ENCODE assay signal across 15 cellular contexts in genomic region chr16:52496051-52496876, GRCh38. TPM values are rescaled to one million over a fixed set of nuclear protein-coding genes. Genes with fewer than 3 reads are reported as not detected.
DNase-seq lines count a peak whose midpoint lies in the region; ATAC-seq and TF ChIP-seq lines count a peak whose summit lies in the region.
"Had no signal": no experiment of that assay in that cellular context is flagged by ENCODE, and none has a peak within 500 bp of the region (broad histone marks: within the 10 kb centered on the region; RNA-seq: fewer than 3 reads in every experiment).

No MANE protein-coding gene starts in this region.

- H3K4me1 Mint-ChIP-seq in Caco-2 (ENCODE audit: low read depth, unreplicated experiment), result peaks cover 32% of the 10 kb centered on the region

- POLR2A ChIA-PET in Caco-2 (lab: Charles Lee), result no interaction called here

- H3K27ac Mint-ChIP-seq in Caco-2 (ENCODE audit: unreplicated experiment), result peak overlapping the region; percentile 45

- CTCF ChIA-PET in Caco-2 (lab: Charles Lee), result no interaction called here

- 33 to 42% methylated on average over 6 of the region's 6 CpGs for WGBS in tibial nerve, 2 donors

- no peaks in the 10 kb centered on the region for H3K27me3 ChIP-seq in Caco-2 (replicated peaks; ENCODE audit: control insufficient read depth, insufficient read depth, low read length)
- H3K27me3 ChIP-seq in SJCRH30, result no peaks in the 10 kb centered on the region
- H3K27me3 ChIP-seq in tibial nerve, result no peaks in the 10 kb centered on the region

- ATAC-seq in HG03378 (IDR thresholded peaks at IDR 0.05; ENCODE audit: unreplicated experiment), result no peak
- ATAC-seq: GM12878, K562 had no signal

- no peak for DNase-seq in Caco-2
- peak; percentile 92 for DNase-seq in NCI-H1105 treated with DMSO at 0.1 percent for 48 hours (lab: John Stamatoyannopoulos, UW)
- peak in 1 of 2 experiments; percentile 47 for DNase-seq in SJCRH30
- DNase-seq in medulla oblongata (ENCODE audit: extremely low spot score), result peak; percentile 41
- no peak for DNase-seq in stimulated activated CD4-positive, alpha-beta T cell treated with anti-CD3 and anti-CD28 coated beads, Interleukin-1b, Interleukin-23, amount 100 ng/mL, for 48 hours
- DNase-seq in tibial nerve (ENCODE audit: low spot score in 2 of 2), result no peak
- DNase-seq in central memory CD4-positive, alpha-beta T cell, result no peak
- DNase-seq: activated gamma-delta T cell, GM23248, islet precursor cell had no signal

- no peak overlapping the region for H3K4me3 Mint-ChIP-seq in Caco-2 (ENCODE audit: unreplicated experiment)

- TF ChIP-seq EP300 in tibial nerve (IDR thresholded peaks at IDR 0.05), result no peak

- H3K4me3 ChIP-seq in Caco-2 (ENCODE audit: low read depth, low read length) (no peak overlapping the region), SJCRH30 (no peak overlapping the region), tibial nerve (no peak overlapping the region)
- H3K4me3 ChIP-seq: GM12878, GM23248, K562, prostate gland had no signal

- H3K27ac ChIP-seq in SJCRH30 (peak overlapping the region; percentile 71), tibial nerve (no peak overlapping the region)
- H3K27ac ChIP-seq: GM23248, prostate gland had no signal

- intact Hi-C loops in Caco-2 (cut with micrococcal nuclease; ENCODE audit: unreplicated experiment), result no loop called here

- no peaks in the 10 kb centered on the region for H3K9me3 ChIP-seq in Caco-2
- no peaks in the 10 kb centered on the region for H3K9me3 ChIP-seq in SJCRH30 (replicated peaks)
- no peaks in the 10 kb centered on the region for H3K9me3 ChIP-seq in tibial nerve
- H3K9me3 ChIP-seq: prostate gland had no signal

- H3K27me3 Mint-ChIP-seq in Caco-2 (ENCODE audit: insufficient read depth, unreplicated experiment), result no peaks in the 10 kb centered on the region

- peaks cover 24% of the 10 kb centered on the region for H3K4me1 ChIP-seq in Caco-2
- H3K4me1 ChIP-seq in SJCRH30, result peaks cover 51% of the 10 kb centered on the region
- H3K4me1 ChIP-seq in tibial nerve, result peaks cover 0 to 13% (median 0%) of the 10 kb centered on the region in 4 donors

- H3K36me3 ChIP-seq in Caco-2 (ENCODE audit: control insufficient read depth, insufficient read depth, low read length), result 0 out of 2 replicates have a peak, but pooled peaks cover 2% of the 10 kb centered on the region
- no peaks in the 10 kb centered on the region for H3K36me3 ChIP-seq in SJCRH30
- no peaks in the 10 kb centered on the region for H3K36me3 ChIP-seq in tibial nerve
- H3K36me3 ChIP-seq: prostate gland had no signal

- TF ChIP-seq CTCF in Caco-2 (IDR thresholded peaks at IDR 0.05; ENCODE audit: insufficient read depth in 1 of 2, low read depth in 1 of 2, low read length in 1 of 2, severe bottlenecking in 1 of 2, unreplicated experiment in 1 of 2) (no peak), tibial nerve (IDR thresholded peaks at IDR 0.05) (no peak)

- no peak for TF ChIP-seq POLR2A in tibial nerve (IDR thresholded peaks at IDR 0.05)

- peaks cover 7% of the 10 kb centered on the region for H3K36me3 Mint-ChIP-seq in Caco-2 (ENCODE audit: insufficient read depth, unreplicated experiment)

- no TSS peak for BruUV-seq in Caco-2 (replicated peaks; lab: Mats Ljungman, UMichigan)

- peaks cover 3% of the 10 kb centered on the region for H3K9me3 Mint-ChIP-seq in Caco-2 (ENCODE audit: unreplicated experiment)

RNA-seq across cellular contexts. Expression of gene TOX3, which starts 50.7 kb away (rescaled TPM):
- total RNA-seq in Caco-2 (2022) (3.6 and 6.0 TPM in 2 replicates), tibial nerve (1 to 10 TPM in 1 of 4 donors, not detected in 3; 1.7 TPM)
- 15.4 and 18.6 TPM in 2 replicates for total RNA-seq in SJCRH30 (2014; rRNA removed; shearing (Covaris generic))
- total RNA-seq: Daoy, GM12878, GM23248, K562 had no signal

Comparison
In these comparisons a context has a peak if more than half of its experiments do, and no peak if none do; other contexts are left out.
1. DNase-seq: peak in NCI-H1105 treated with DMSO at 0.1 percent for 48 hours (single experiment) and medulla oblongata (single experiment); none in Caco-2 (0 of 2), stimulated activated CD4-positive, alpha-beta T cell treated with anti-CD3 and anti-CD28 coated beads, Interleukin-1b, Interleukin-23, amount 100 ng/mL, for 48 hours (single experiment), tibial nerve (0 of 2) and central memory CD4-positive, alpha-beta T cell (single experiment).